10 cellular contexts compared by ENCODE assay signal in genomic region chr11:77705195-77705876, GRCh38.
A peak's percentile ranks its signal among the peaks of the same experiment; 100 is the strongest.
DNase-seq lines count a peak whose midpoint lies in the region; ATAC-seq and TF ChIP-seq lines count a peak whose summit lies in the region.
"Had no signal": no experiment of that assay in that cellular context is flagged by ENCODE, and none has a peak within 500 bp of the region (broad histone marks: within the 10 kb centered on the region; RNA-seq: fewer than 3 reads in every experiment).

No MANE protein-coding gene starts in this region.

- in situ Hi-C loops in astrocyte of the spinal cord (cut with HindIII; ENCODE audit: low sequenced_read_pairs) = no loop called here

- TF ChIP-seq CTCF in astrocyte of the spinal cord (IDR thresholded peaks at IDR 0.05; ENCODE audit: low read depth, low read length) = no peak
- TF ChIP-seq CTCF in natural killer cell (IDR thresholded peaks at IDR 0.05) = no peak
- no peak for TF ChIP-seq CTCF in CD14-positive monocyte (IDR thresholded peaks at IDR 0.05)

- no peak overlapping the region for H3K4me3 ChIP-seq in astrocyte of the spinal cord (ENCODE audit: low read depth, low read length)

- intact Hi-C loops in natural killer cell (cut with micrococcal nuclease) (no loop called here), CD14-positive monocyte (cut with micrococcal nuclease) (no loop called here)

- DNase-seq in ELF-1 (ENCODE audit: low read depth, low spot score) = peak; percentile 20
- DNase-seq in LHCN-M2 (ENCODE audit: low read depth) = peak; percentile 43
- peak; percentile 32 for DNase-seq in astrocyte of the spinal cord (ENCODE audit: low read depth, low spot score)
- DNase-seq in natural killer cell = no peak
- DNase-seq in DMS79 treated with DMSO at 0.1 percent for 48 hours (lab: John Stamatoyannopoulos, UW) = no peak
- DNase-seq in CD14-positive monocyte (ENCODE audit: low spot score) = no peak
- no peak for DNase-seq in ecto neural progenitor cell (ENCODE audit: low spot score)
- no peak for DNase-seq in central memory CD4-positive, alpha-beta T cell
- DNase-seq: NCI-H1694 treated with DMSO at 0.1 percent for 48 hours had no signal

- H3K4me1 Mint-ChIP-seq in natural killer cell = peaks cover 20 to 33% of the 10 kb centered on the region in 2 donors
- no peaks in the 10 kb centered on the region for H3K4me1 Mint-ChIP-seq in CD14-positive monocyte
- H3K4me1 Mint-ChIP-seq: neural crest cell had no signal

- ATAC-seq in natural killer cell = peak; percentile 57 to 79 (median 71)

- H3K9me3 Mint-ChIP-seq in natural killer cell = no peaks in the 10 kb centered on the region
- peaks cover 0 to 3% (median 0%) of the 10 kb centered on the region in 7 donors for H3K9me3 Mint-ChIP-seq in CD14-positive monocyte
- H3K9me3 Mint-ChIP-seq: neural crest cell had no signal

- no peaks in the 10 kb centered on the region for H3K27me3 Mint-ChIP-seq in natural killer cell (ENCODE audit: low read depth in 2 of 2)
- peaks cover 0 to 2% (median 0%) of the 10 kb centered on the region in 3 donors for H3K27me3 Mint-ChIP-seq in CD14-positive monocyte (ENCODE audit: low read depth in 3 of 3)

- H3K4me3 Mint-ChIP-seq in natural killer cell (peak overlapping the region; percentile 32), CD14-positive monocyte (no peak overlapping the region)
- H3K4me3 Mint-ChIP-seq: neural crest cell had no signal

- H3K36me3 Mint-ChIP-seq in natural killer cell = peaks cover 18% of the 10 kb centered on the region
- H3K36me3 Mint-ChIP-seq in CD14-positive monocyte = peaks cover 36 to 48% of the 10 kb centered on the region in 2 donors

- peak overlapping the region; percentile 71 to 88 for H3K27ac Mint-ChIP-seq in natural killer cell
- peak overlapping the region in 3 of 7 donors; percentile 7 to 76 (median 32) for H3K27ac Mint-ChIP-seq in CD14-positive monocyte

Comparison
In these comparisons a context has a peak if more than half of its experiments do, and no peak if none do; other contexts are left out.
1. DNase-seq: peak in ELF-1 (single experiment), LHCN-M2 (single experiment) and astrocyte of the spinal cord (single experiment); none in natural killer cell (single experiment), DMS79 treated with DMSO at 0.1 percent for 48 hours (single experiment), CD14-positive monocyte (single experiment), ecto neural progenitor cell (single experiment) and central memory CD4-positive, alpha-beta T cell (single experiment).